Comparison of ENCODE assay signal across 35 cellular contexts in the genomic region with DNA sequence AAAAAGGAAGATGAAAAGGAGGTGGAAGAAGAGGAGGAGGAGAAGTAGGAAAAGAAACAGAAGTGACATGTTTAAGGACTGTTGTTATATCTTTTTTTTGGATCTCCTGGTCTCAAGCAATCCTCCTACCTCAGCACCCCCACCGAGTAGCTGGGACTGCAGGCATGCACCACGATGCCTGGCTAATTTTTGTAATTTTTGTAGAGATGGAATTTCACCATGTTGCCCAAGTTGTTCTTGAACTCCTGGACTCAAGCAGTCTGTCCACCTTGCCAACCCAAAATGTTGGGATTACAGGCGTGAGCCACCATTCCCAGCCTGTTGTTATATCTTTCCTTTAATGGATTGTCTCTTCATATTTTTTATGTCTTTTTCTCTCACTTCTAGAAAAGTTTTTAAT. TPM values are rescaled to one million over a fixed set of nuclear protein-coding genes. Genes with fewer than 3 reads are reported as not detected.
DNase-seq lines count a peak whose midpoint lies in the region; ATAC-seq, FAIRE-seq and TF ChIP-seq lines count a peak whose summit lies in the region.
"Had no signal": no experiment of that assay in that cellular context is flagged by ENCODE, and none has a peak within 500 bp of the region (broad histone marks: within the 10 kb centered on the region; RNA-seq: fewer than 3 reads in every experiment).

No MANE protein-coding gene starts in this region.

- peaks cover 2 to 6% of the 10 kb centered on the region in 2 experiments; a peak in 3 of 5 replicates for H3K27me3 ChIP-seq in K562 (ENCODE audit: control insufficient read depth in 2 of 2, insufficient read depth in 2 of 2, low read length in 2 of 2)
- H3K27me3 ChIP-seq in trophoblast cell (ENCODE audit: insufficient read depth, low read length), result no peaks in the 10 kb centered on the region
- H3K27me3 ChIP-seq: BE2C; BLaER1; BLaER1 treated with 17β-estradiol and CSF1 and Interleukin-3, amounts not matched to agents 10 nM and 100 nM had no signal

- in situ Hi-C loops in K562 (cut with MboI), result no loop called here

- H3K4me1 Mint-ChIP-seq in T-helper 17 cell, result peaks cover 2% of the 10 kb centered on the region
- H3K4me1 Mint-ChIP-seq: B cell; CD4-positive, alpha-beta memory T cell; CD4-positive, CD25-positive, alpha-beta regulatory T cell; CD8-positive, alpha-beta memory T cell had no signal

- no peaks in the 10 kb centered on the region for H3K9me3 ChIP-seq in T-helper 17 cell (ENCODE audit: control insufficient read depth, low read length, poor library complexity, severe bottlenecking)
- H3K9me3 ChIP-seq in K562 (replicated peaks; ENCODE audit: control insufficient read depth, insufficient read depth, low read depth, low read length), result no peaks in the 10 kb centered on the region
- no peaks in the 10 kb centered on the region for H3K9me3 ChIP-seq in trophoblast cell (ENCODE audit: insufficient read depth, low read depth, low read length)
- H3K9me3 ChIP-seq: A549; BE2C; BLaER1; BLaER1 treated with 17β-estradiol and CSF1 and Interleukin-3, amounts not matched to agents 10 nM and 100 nM; Caco-2 had no signal

- DNase-seq in T-helper 17 cell, result no peak
- no peak for DNase-seq in K562 (ENCODE audit: extremely low read depth in 1 of 4, low spot score in 3 of 4)
- peak; percentile 53 to 78 for DNase-seq in trophoblast cell
- DNase-seq in globus pallidus (ENCODE audit: low spot score), result no peak
- no peak for DNase-seq in iPS-NIHi11 (ENCODE audit: low spot score)
- DNase-seq: 8988T; ACHN; AML-193; C1 segment of cervical spinal cord; Caco-2; Calu3; CD4-positive, alpha-beta memory T cell; CD4-positive, alpha-beta T cell; CD4-positive, CD25-positive, alpha-beta regulatory T cell; CD8-positive, alpha-beta memory T cell; CD8-positive, alpha-beta T cell; COR-L47; DMS 273 treated with DMSO at 0.1 percent for 48 hours; DMS153; DMS53; DMS79; DMS79 treated with DMSO at 0.1 percent for 48 hours; DND-41; EL had no signal

- no peak overlapping the region for H3K4ac ChIP-seq in trophoblast cell (ENCODE audit: low read depth, low read length)

- no peaks in the 10 kb centered on the region for H3K36me3 Mint-ChIP-seq in T-helper 17 cell (ENCODE audit: low read depth)
- H3K36me3 Mint-ChIP-seq: CD14-positive monocyte; CD4-positive, alpha-beta memory T cell; CD4-positive, CD25-positive, alpha-beta regulatory T cell; CD8-positive, alpha-beta memory T cell; CD8-positive, alpha-beta T cell had no signal

- no peak overlapping the region for H4K91ac ChIP-seq in trophoblast cell (ENCODE audit: low read depth, low read length)

- H3K9me1 ChIP-seq in K562 (ENCODE audit: control insufficient read depth, insufficient read depth, low read length), result no peaks in the 10 kb centered on the region

- H3K18ac ChIP-seq in trophoblast cell (ENCODE audit: low read length), result no peak overlapping the region

- peak overlapping the region; percentile 3 for H3K27ac Mint-ChIP-seq in T-helper 17 cell
- H3K27ac Mint-ChIP-seq: B cell; CD14-positive monocyte; CD4-positive, alpha-beta memory T cell; CD4-positive, alpha-beta T cell; CD4-positive, CD25-positive, alpha-beta regulatory T cell; CD8-positive, alpha-beta T cell had no signal

- H2BK12ac ChIP-seq in trophoblast cell (ENCODE audit: low read length), result no peak overlapping the region

- TF ChIP-seq RAD21 in K562 (CRISPR knock-in tag; conservative IDR thresholded peaks at IDR 0.05 in 1 of 2, IDR thresholded peaks at IDR 0.05 in 1 of 2), result no peak

- no peak overlapping the region for H3K23ac ChIP-seq in trophoblast cell (ENCODE audit: low read length)

- H2AK5ac ChIP-seq in trophoblast cell (ENCODE audit: low read length), result no peak overlapping the region

- H3K79me2 ChIP-seq in K562 (ENCODE audit: control insufficient read depth, insufficient read depth, low read length), result no peaks in the 10 kb centered on the region
- no peaks in the 10 kb centered on the region for H3K79me2 ChIP-seq in trophoblast cell (ENCODE audit: control insufficient read depth, insufficient read depth, low read length, poor library complexity)

- TF ChIP-seq CTCF in K562 (IDR thresholded peaks at IDR 0.05 in 2 of 3, conservative IDR thresholded peaks at IDR 0.05 in 1 of 3; ENCODE audit: insufficient read depth in 2 of 3, low read depth in 1 of 3, low read length in 3 of 3), result no peak

- H4K12ac ChIP-seq in trophoblast cell (ENCODE audit: low read depth, low read length), result no peak overlapping the region

- POLR2A ChIA-PET in K562 (lab: Yijun Ruan, JAX), result interaction anchor here (1.0 to 4.6 kb wide), 2 partner anchors 19 to 21 kb away, joined by 3 to 28 read pairs; a partner anchor contains a TSS

- CTCF ChIA-PET in K562 (lab: Yijun Ruan, JAX; ENCODE audit: low intra/inter-chr PET ratio), result no interaction called here

- no peak for FAIRE-seq in K562 (lab: Jason Lieb, UNC)
- FAIRE-seq: A204.1, A549, D721Med had no signal

- no peak overlapping the region for H2BK120ac ChIP-seq in trophoblast cell (ENCODE audit: insufficient read depth, low read length, poor library complexity)

- H3K4me2 ChIP-seq in K562 (ENCODE audit: insufficient read depth, low read length) (no peak overlapping the region), trophoblast cell (ENCODE audit: low read length) (no peak overlapping the region)
- H3K4me2 ChIP-seq: A549; BLaER1; BLaER1 treated with 17β-estradiol and CSF1 and Interleukin-3, amounts not matched to agents 10 nM and 100 nM had no signal

- H2AFZ ChIP-seq in K562 (ENCODE audit: low read depth, low read length), result 0 out of 2 replicates have a peak overlapping the region, but pooled peaks have one; percentile 37
- no peak overlapping the region for H2AFZ ChIP-seq in trophoblast cell (ENCODE audit: insufficient read depth, low read length, poor library complexity)

- no TSS peak for BruUV-seq in K562 (replicated peaks; lab: Mats Ljungman, UMichigan)

- intact Hi-C loops in K562 (cut with micrococcal nuclease), result no loop called here

- no peak overlapping the region for H4K8ac ChIP-seq in trophoblast cell (ENCODE audit: low read depth, low read length)

- no peak overlapping the region for H3K9ac ChIP-seq in K562 (ENCODE audit: insufficient read depth in 1 of 2, low read depth in 2 of 2, low read length in 2 of 2)
- no peak overlapping the region for H3K9ac ChIP-seq in trophoblast cell (ENCODE audit: low read length)
- H3K9ac ChIP-seq: BLaER1; BLaER1 treated with 17β-estradiol and CSF1 and Interleukin-3, amounts not matched to agents 10 nM and 100 nM had no signal

- no peak for TF ChIP-seq EP300 in K562 (IDR thresholded peaks at IDR 0.05; ENCODE audit: low read length)

- H3K4me3 ChIP-seq in K562 (no peak overlapping the region), trophoblast cell (ENCODE audit: low read depth, low read length) (no peak overlapping the region)
- H3K4me3 ChIP-seq: A549; BLaER1; BLaER1 treated with 17β-estradiol and CSF1 and Interleukin-3, amounts not matched to agents 10 nM and 100 nM had no signal

- peaks cover 12% of the 10 kb centered on the region for H3K27me3 Mint-ChIP-seq in T-helper 17 cell
- H3K27me3 Mint-ChIP-seq: CD4-positive, alpha-beta T cell had no signal

- H3K4me1 ChIP-seq in K562 (replicated peaks in 1 of 2; ENCODE audit: control insufficient read depth in 2 of 2, insufficient read depth in 2 of 2, low read length in 2 of 2), result peaks cover 0 to 4% of the 10 kb centered on the region in 2 experiments; a peak in 2 of 5 replicates
- no peaks in the 10 kb centered on the region for H3K4me1 ChIP-seq in trophoblast cell (ENCODE audit: control insufficient read depth in 1 of 2, insufficient read depth in 2 of 2, low read length in 2 of 2)
- H3K4me1 ChIP-seq: A549; BLaER1; BLaER1 treated with 17β-estradiol and CSF1 and Interleukin-3, amounts not matched to agents 10 nM and 100 nM; Caco-2 had no signal

- 17% methylated on average over 3 of the region's 3 CpGs for WGBS in K562 (ENCODE audit: insufficient coverage, low coverage, missing lambda C conversion rate)
- WGBS in trophoblast cell (ENCODE audit: extremely low coverage, insufficient coverage, insufficient read length), result no CpG with 5 or more reads among the region's 3 CpGs

- no peak overlapping the region for H3K27ac ChIP-seq in K562 (ENCODE audit: extremely low read depth, low read depth, low read length)
- no peak overlapping the region for H3K27ac ChIP-seq in trophoblast cell (ENCODE audit: low read depth, low read length)
- H3K27ac ChIP-seq: 22Rv1; A549; BLaER1; BLaER1 treated with 17β-estradiol and CSF1 and Interleukin-3, amounts not matched to agents 10 nM and 100 nM; C4-2B had no signal

- no peak overlapping the region for H2BK5ac ChIP-seq in trophoblast cell (ENCODE audit: low read depth, low read length, poor library complexity)

- H3K36me3 ChIP-seq in K562 (ENCODE audit: control insufficient read depth, insufficient read depth, low read length) (no peaks in the 10 kb centered on the region), trophoblast cell (ENCODE audit: control insufficient read depth in 1 of 2, insufficient read depth in 2 of 2, low read length in 2 of 2) (no peaks in the 10 kb centered on the region)
- H3K36me3 ChIP-seq: BE2C; BLaER1; BLaER1 treated with 17β-estradiol and CSF1 and Interleukin-3, amounts not matched to agents 10 nM and 100 nM had no signal

- no peak for TF ChIP-seq POLR2A in K562 (conservative IDR thresholded peaks at IDR 0.05)

- no peak for ATAC-seq in T-helper 17 cell
- no peak for ATAC-seq in K562
- no peak for ATAC-seq in GM19397 (IDR thresholded peaks at IDR 0.05; ENCODE audit: unreplicated experiment)
- ATAC-seq: A549; CD8-positive, alpha-beta T cell had no signal

- no peak overlapping the region for H3K14ac ChIP-seq in trophoblast cell (ENCODE audit: low read length)

- no peaks in the 10 kb centered on the region for H3K79me1 ChIP-seq in trophoblast cell (ENCODE audit: low read length)

- H4K20me1 ChIP-seq in K562 (replicated peaks; ENCODE audit: control insufficient read depth, insufficient read depth, low read length), result no peaks in the 10 kb centered on the region
- H4K20me1 ChIP-seq: BLaER1; BLaER1 treated with 17β-estradiol and CSF1 and Interleukin-3, amounts not matched to agents 10 nM and 100 nM had no signal

- no peak overlapping the region for H3K4me3 Mint-ChIP-seq in T-helper 17 cell
- H3K4me3 Mint-ChIP-seq: B cell; CD14-positive monocyte; CD4-positive, alpha-beta memory T cell; CD4-positive, alpha-beta T cell; CD4-positive, CD25-positive, alpha-beta regulatory T cell; CD8-positive, alpha-beta memory T cell; CD8-positive, alpha-beta T cell had no signal

RNA-seq across cellular contexts. Expression of a gene that starts 19.5 kb away (rescaled TPM):
- total RNA-seq in T-helper 17 cell (100 to 1,000 TPM; 492 to 543 TPM), K562 (2014; rRNA removed) (182 and 286 TPM in 2 replicates), K562 (2014; rRNA removed; fragmentation: Illumina TruSeq; extraction: Trizol) (206 and 262 TPM in 2 replicates), K562 (2015; rRNA removed; fragmentation: Illumina TruSeq; extraction: Trizol) (253 and 263 TPM in 2 replicates), K562 (2021) (144 and 165 TPM in 2 replicates)
- total RNA-seq in K562 (2011; cell fraction: chromatin; rRNA removed; ENCODE audit: low replicate concordance), result 137 and 633 TPM in 2 replicates
- total RNA-seq in K562 (2011; cell fraction: nucleolus; rRNA removed), result 47.0 and 65.4 TPM in 2 replicates
- total RNA-seq in K562 (2011; cell fraction: nucleoplasm; rRNA removed), result 148 and 223 TPM in 2 replicates
- polyA plus RNA-seq in K562 (2011; rRNA removed) (96.1 and 102 TPM in 2 replicates), K562 (2014; fragmentation: Illumina TruSeq; extraction: Trizol) (165 and 195 TPM in 2 replicates), K562 (2014; fragmentation: Nextera tagmentation; extraction: Ambion mirVana) (10 to 100 TPM; 65.4 to 87.3 TPM), K562 (2014; rRNA removed) (93.8 and 116 TPM in 2 replicates)
- 23.3 and 33.3 TPM in 2 replicates for polyA plus RNA-seq in K562 (2011; cell fraction: cytosol; rRNA removed)
- polyA plus RNA-seq in K562 (2011; cell fraction: nucleus; rRNA removed), result 105 and 150 TPM in 2 replicates
- polyA plus RNA-seq in K562 (2012), result 53.6 and 80.8 TPM in 2 replicates
- 302 and 350 TPM in 2 replicates for polyA minus RNA-seq in K562 (2011; rRNA and poly(A)+ RNA removed)
- polyA minus RNA-seq in K562 (2011; cell fraction: cytosol; rRNA and poly(A)+ RNA removed), result 82.9 and 149 TPM in 2 replicates
- polyA minus RNA-seq in K562 (2011; cell fraction: nucleus; rRNA and poly(A)+ RNA removed), result 169 and 344 TPM in 2 replicates
- polyA plus RNA-seq in trophoblast cell (2013), result 141 and 143 TPM in 2 replicates

RNA-seq across cellular contexts. Expression of a gene that starts 59.1 kb away (rescaled TPM):
- total RNA-seq in T-helper 17 cell (1 to 10 TPM; 2.9 to 4.5 TPM), K562 (2014; rRNA removed) (10.0 and 10.1 TPM in 2 replicates), K562 (2014; rRNA removed; fragmentation: Illumina TruSeq; extraction: Trizol) (25.0 and 31.3 TPM in 2 replicates), K562 (2015; rRNA removed; fragmentation: Illumina TruSeq; extraction: Trizol) (17.2 and 17.3 TPM in 2 replicates), K562 (2021) (25.7 and 29.1 TPM in 2 replicates)
- 37.8 and 63.0 TPM in 2 replicates for total RNA-seq in K562 (2011; cell fraction: chromatin; rRNA removed; ENCODE audit: low replicate concordance)
- 19.2 and 24.3 TPM in 2 replicates for total RNA-seq in K562 (2011; cell fraction: nucleolus; rRNA removed)
- total RNA-seq in K562 (2011; cell fraction: nucleoplasm; rRNA removed), result 26.3 and 35.2 TPM in 2 replicates
- polyA plus RNA-seq in K562 (2011; rRNA removed) (46.7 and 60.1 TPM in 2 replicates), K562 (2014; fragmentation: Illumina TruSeq; extraction: Trizol) (44.7 and 63.3 TPM in 2 replicates), K562 (2014; fragmentation: Nextera tagmentation; extraction: Ambion mirVana) (10 to 100 TPM; 45.9 to 49.7 TPM), K562 (2014; rRNA removed) (44.6 and 51.8 TPM in 2 replicates)
- 45.1 and 49.3 TPM in 2 replicates for polyA plus RNA-seq in K562 (2011; cell fraction: cytosol; rRNA removed)
- polyA plus RNA-seq in K562 (2011; cell fraction: nucleus; rRNA removed), result 41.8 and 51.2 TPM in 2 replicates
- 25.7 and 27.7 TPM in 2 replicates for polyA plus RNA-seq in K562 (2012)
- polyA minus RNA-seq in K562 (2011; rRNA and poly(A)+ RNA removed), result 33.7 and 33.9 TPM in 2 replicates
- 7.5 and 13.0 TPM in 2 replicates for polyA minus RNA-seq in K562 (2011; cell fraction: cytosol; rRNA and poly(A)+ RNA removed)
- polyA minus RNA-seq in K562 (2011; cell fraction: nucleus; rRNA and poly(A)+ RNA removed), result 29.8 and 32.0 TPM in 2 replicates
- 12.4 and 12.5 TPM in 2 replicates for polyA plus RNA-seq in trophoblast cell (2013)

Comparison
In these comparisons a context has a peak if more than half of its experiments do, and no peak if none do; other contexts are left out.
1. DNase-seq: peak in trophoblast cell (2 of 2); none in T-helper 17 cell (0 of 3), K562 (0 of 4), globus pallidus (single experiment) and iPS-NIHi11 (single experiment).